23 cellular contexts compared by ENCODE assay signal in genomic region chr7:42142089-42142488, GRCh38.
DNase-seq lines count a peak whose midpoint lies in the region; ATAC-seq and TF ChIP-seq lines count a peak whose summit lies in the region.
"Had no signal": no experiment of that assay in that cellular context is flagged by ENCODE, and none has a peak within 500 bp of the region (broad histone marks: within the 10 kb centered on the region; RNA-seq: fewer than 3 reads in every experiment).

No MANE protein-coding gene starts in this region.

- no peak for ATAC-seq in GM19463 (IDR thresholded peaks at IDR 0.05; ENCODE audit: unreplicated experiment)
- ATAC-seq: A549, GM12878 had no signal

- DNase-seq in nephron progenitor cell (no peak), UCSD-AML1 (lab: John Stamatoyannopoulos, UW; ENCODE audit: unreplicated experiment) (no peak)
- DNase-seq in CD4-positive, alpha-beta memory T cell = no peak
- DNase-seq: AML-193; CD4-positive, alpha-beta T cell; CD8-positive, alpha-beta memory T cell; COR-L47; DMS 273 treated with DMSO at 0.1 percent for 48 hours; DMS153; DMS53; DMS79; DND-41; EL; GDM1 had no signal

- CTCF ChIA-PET in HEK293 (lab: Yijun Ruan, JAX) = no interaction called here
- CTCF ChIA-PET in CD4-positive, alpha-beta memory T cell (lab: Charles Lee; ENCODE audit: partially characterized antibody) = no interaction called here

- H3K4me3 Mint-ChIP-seq in brain = peak overlapping the region in 2 of 5 experiments; percentile 45 to 67
- peak overlapping the region; percentile 2 for H3K4me3 Mint-ChIP-seq in nephron progenitor cell
- H3K4me3 Mint-ChIP-seq in CD4-positive, alpha-beta memory T cell = no peak overlapping the region
- H3K4me3 Mint-ChIP-seq: B cell; CD4-positive, alpha-beta T cell; CD8-positive, alpha-beta memory T cell had no signal

- H3K27me3 ChIP-seq in CD4-positive, alpha-beta memory T cell (ENCODE audit: insufficient read depth, low read length) = no peaks in the 10 kb centered on the region
- H3K27me3 ChIP-seq: BLaER1 treated with 17β-estradiol and CSF1 and Interleukin-3, amounts not matched to agents 10 nM and 100 nM had no signal

- H3K27me3 Mint-ChIP-seq in brain (no peaks in the 10 kb centered on the region), nephron progenitor cell (ENCODE audit: low read depth, poor library complexity) (peaks cover 7% of the 10 kb centered on the region)
- peaks cover 2 to 4% of the 10 kb centered on the region in 2 donors for H3K27me3 Mint-ChIP-seq in CD4-positive, alpha-beta memory T cell
- H3K27me3 Mint-ChIP-seq: CD8-positive, alpha-beta memory T cell had no signal

- intact Hi-C loops in CD4-positive, alpha-beta memory T cell (cut with micrococcal nuclease) = no loop called here

- H3K4me1 Mint-ChIP-seq in brain = peaks cover 79% of the 10 kb centered on the region
- peaks cover 53% of the 10 kb centered on the region for H3K4me1 Mint-ChIP-seq in nephron progenitor cell
- no peaks in the 10 kb centered on the region for H3K4me1 Mint-ChIP-seq in CD4-positive, alpha-beta memory T cell
- H3K4me1 Mint-ChIP-seq: B cell; CD8-positive, alpha-beta memory T cell had no signal

- H3K36me3 Mint-ChIP-seq in brain (peaks cover 12% of the 10 kb centered on the region), nephron progenitor cell (ENCODE audit: low read depth) (peaks cover 79% of the 10 kb centered on the region)
- H3K36me3 Mint-ChIP-seq in CD4-positive, alpha-beta memory T cell = no peaks in the 10 kb centered on the region
- H3K36me3 Mint-ChIP-seq: CD8-positive, alpha-beta memory T cell had no signal

- H3K4me3 ChIP-seq in HEK293 (ENCODE audit: low read depth, low read length) = no peak overlapping the region
- H3K4me3 ChIP-seq in CD4-positive, alpha-beta memory T cell (ENCODE audit: low read length in 2 of 2) = no peak overlapping the region
- H3K4me3 ChIP-seq: A549; BLaER1 treated with 17β-estradiol and CSF1 and Interleukin-3, amounts not matched to agents 10 nM and 100 nM; GM12878 had no signal

- TF ChIP-seq CTCF in HEK293 (tag by site-specific recombination; IDR thresholded peaks at IDR 0.05) (no peak), brain (conservative IDR thresholded peaks at IDR 0.05) (no peak), nephron progenitor cell (IDR thresholded peaks at IDR 0.05) (no peak)

- no peaks in the 10 kb centered on the region for H3K9me3 ChIP-seq in HEK293 (ENCODE audit: control insufficient read depth, insufficient read depth, low read depth, low read length)
- H3K9me3 ChIP-seq in CD4-positive, alpha-beta memory T cell (ENCODE audit: control insufficient read depth in 1 of 2, low read length in 2 of 2) = no peaks in the 10 kb centered on the region
- H3K9me3 ChIP-seq: A549; BLaER1 treated with 17β-estradiol and CSF1 and Interleukin-3, amounts not matched to agents 10 nM and 100 nM had no signal

- H3K9me3 Mint-ChIP-seq in brain = no peaks in the 10 kb centered on the region
- no peaks in the 10 kb centered on the region for H3K9me3 Mint-ChIP-seq in nephron progenitor cell
- H3K9me3 Mint-ChIP-seq in CD4-positive, alpha-beta memory T cell = peaks cover 0 to 3% (median 0%) of the 10 kb centered on the region in 8 donors
- H3K9me3 Mint-ChIP-seq: CD4-positive, alpha-beta T cell had no signal

- H3K36me3 ChIP-seq in HEK293 (ENCODE audit: control insufficient read depth in 2 of 2, insufficient read depth in 1 of 2, low read length in 2 of 2) = peaks cover 3 to 7% of the 10 kb centered on the region in 2 experiments; a peak in 2 of 3 replicates
- H3K36me3 ChIP-seq in CD4-positive, alpha-beta memory T cell (ENCODE audit: insufficient read depth, low read length) = no peaks in the 10 kb centered on the region

- POLR2A ChIA-PET in HEK293 (lab: Yijun Ruan, JAX) = interaction anchor here (0.6 kb wide), 1 partner anchor 77 kb away, joined by 4 read pairs; no protein-coding TSS in a partner anchor
- POLR2A ChIA-PET in CD4-positive, alpha-beta memory T cell (lab: Charles Lee; ENCODE audit: partially characterized antibody) = no interaction called here

- H3K4me1 ChIP-seq in HEK293 (ENCODE audit: control insufficient read depth, insufficient read depth, low read length) = peaks cover 22% of the 10 kb centered on the region
- H3K4me1 ChIP-seq in CD4-positive, alpha-beta memory T cell (ENCODE audit: insufficient read depth, low read length) = no peaks in the 10 kb centered on the region
- H3K4me1 ChIP-seq: A549 had no signal

- peak overlapping the region in 4 of 5 experiments; percentile 9 to 70 (median 64) for H3K27ac Mint-ChIP-seq in brain
- H3K27ac Mint-ChIP-seq in nephron progenitor cell = peak overlapping the region; percentile 55
- H3K27ac Mint-ChIP-seq in CD4-positive, alpha-beta memory T cell = peak overlapping the region in 1 of 7 donors; percentile 42
- H3K27ac Mint-ChIP-seq: B cell; CD4-positive, alpha-beta T cell; CD8-positive, alpha-beta memory T cell had no signal

- no peak overlapping the region for H3K27ac ChIP-seq in HEK293 (ENCODE audit: extremely low read depth, low read depth, low read length)
- no peak overlapping the region for H3K27ac ChIP-seq in CD4-positive, alpha-beta memory T cell (ENCODE audit: low read depth, low read length)
- H3K27ac ChIP-seq: 22Rv1; A549; BLaER1 treated with 17β-estradiol and CSF1 and Interleukin-3, amounts not matched to agents 10 nM and 100 nM; C4-2B had no signal

TF ChIP-seq in HEK293, 187 proteins besides CTCF, POLR2A, EP300 and RAD21:
- TF ChIP-seq ZFP41 (tag by site-specific recombination; IDR thresholded peaks at IDR 0.05; ENCODE audit: borderline replicate concordance) = no peak
- TF ChIP-seq ZNF530 (tag by site-specific recombination; IDR thresholded peaks at IDR 0.05; ENCODE audit: low read depth) = peak; percentile 97; the same call in 1 of the 2 replicates
- no peak for TF ChIP-seq ZNF335 (tag by site-specific recombination; conservative IDR thresholded peaks at IDR 0.05)
- no peak for TF ChIP-seq ZEB2 (tag by site-specific recombination; IDR thresholded peaks at IDR 0.05)
